16 cellular contexts compared by ENCODE assay signal in genomic region chr11:73976451-73977151, GRCh38. TPM values are rescaled to one million over a fixed set of nuclear protein-coding genes. Genes with fewer than 3 reads are reported as not detected.
DNase-seq lines count a peak whose midpoint lies in the region; ATAC-seq lines count a peak whose summit lies in the region.
"Had no signal": no experiment of that assay in that cellular context is flagged by ENCODE, and none has a peak within 500 bp of the region (broad histone marks: within the 10 kb centered on the region; RNA-seq: fewer than 3 reads in every experiment).

No MANE protein-coding gene starts in this region.

- peak overlapping the region; percentile 98 to 100 for H3K27ac Mint-ChIP-seq in T-cell
- peak overlapping the region; percentile 90 to 98 for H3K27ac Mint-ChIP-seq in effector memory CD8-positive, alpha-beta T cell
- peak overlapping the region; percentile 50 to 79 for H3K27ac Mint-ChIP-seq in stimulated activated naive CD8-positive, alpha-beta T cell treated with anti-CD3 and anti-CD28 coated beads, Interleukin-15, amount 100 ng/mL, for 72 hours

- peaks cover 56% of the 10 kb centered on the region for H3K36me3 Mint-ChIP-seq in activated T-cell treated with anti-CD3 and anti-CD28 coated beads, Interleukin-2, amount 50 U/mL, for 4 hours (ENCODE audit: insufficient read depth)
- H3K36me3 Mint-ChIP-seq in T-cell = peaks cover 70% of the 10 kb centered on the region
- H3K36me3 Mint-ChIP-seq in effector memory CD8-positive, alpha-beta T cell (ENCODE audit: insufficient read depth) = peaks cover 99% of the 10 kb centered on the region

- no peak for DNase-seq in activated T-cell treated with anti-CD3 and anti-CD28 coated beads, Interleukin-2, amount 50 U/mL, for 4 hours
- no peak for DNase-seq in activated T-cell treated with anti-CD3 and anti-CD28 coated beads, Interleukin-2, amount 50 U/mL, for 1 hour
- no peak for DNase-seq in T-cell
- no peak for DNase-seq in effector memory CD8-positive, alpha-beta T cell
- no peak for DNase-seq in stimulated activated naive CD8-positive, alpha-beta T cell treated with anti-CD3 and anti-CD28 coated beads, Interleukin-15, amount 100 ng/mL, for 72 hours
- DNase-seq in effector CD4-positive, alpha-beta T cell = no peak
- DNase-seq in stimulated activated CD4-positive, alpha-beta T cell treated with anti-CD3 and anti-CD28 coated beads, Interleukin-12 subunit alpha, Interleukin-12 subunit beta, amount 100 ng/mL, for 4 hours = no peak
- DNase-seq: Calu3; esophagus squamous epithelium; kidney glomerular epithelial cell; SJCRH30; stimulated activated CD4-positive, alpha-beta T cell treated with anti-CD3 and anti-CD28 coated beads, Interleukin-15, amount 100 ng/mL, for 24 hours; thyroid gland had no signal

- POLR2A ChIA-PET in T-cell (lab: Charles Lee) = interaction anchor here (0.8 to 1.5 kb wide), 5 partner anchors 18 to 35 kb away, joined by 3 to 7 read pairs (median 3); no protein-coding TSS in a partner anchor

- H3K9me3 Mint-ChIP-seq in activated T-cell treated with anti-CD3 and anti-CD28 coated beads, Interleukin-2, amount 50 U/mL, for 4 hours = no peaks in the 10 kb centered on the region
- no peaks in the 10 kb centered on the region for H3K9me3 Mint-ChIP-seq in T-cell
- no peaks in the 10 kb centered on the region for H3K9me3 Mint-ChIP-seq in effector memory CD8-positive, alpha-beta T cell
- no peaks in the 10 kb centered on the region for H3K9me3 Mint-ChIP-seq in stimulated activated naive CD8-positive, alpha-beta T cell treated with anti-CD3 and anti-CD28 coated beads, Interleukin-15, amount 100 ng/mL, for 72 hours

- CTCF ChIA-PET in T-cell (lab: Charles Lee) = interaction anchor here in 1 of 2 donors (0.8 kb wide), 1 partner anchor 38 kb away, joined by 3 read pairs; no protein-coding TSS in a partner anchor

- ATAC-seq in activated T-cell treated with anti-CD3 and anti-CD28 coated beads, Interleukin-2, amount 50 U/mL, for 4 hours = no peak
- ATAC-seq in T-cell (replicated peaks in 1 of 4) (no peak), HG02759 (IDR thresholded peaks at IDR 0.05; ENCODE audit: unreplicated experiment) (no peak)
- no peak for ATAC-seq in effector memory CD8-positive, alpha-beta T cell (replicated peaks)
- no peak for ATAC-seq in stimulated activated naive CD8-positive, alpha-beta T cell treated with anti-CD3 and anti-CD28 coated beads, Interleukin-15, amount 100 ng/mL, for 72 hours
- ATAC-seq: heart left ventricle had no signal

- peaks cover 97% of the 10 kb centered on the region for H3K4me1 Mint-ChIP-seq in activated T-cell treated with anti-CD3 and anti-CD28 coated beads, Interleukin-2, amount 50 U/mL, for 4 hours (ENCODE audit: low read depth)
- H3K4me1 Mint-ChIP-seq in T-cell = peaks cover 88 to 98% (median 94%) of the 10 kb centered on the region in 3 donors
- H3K4me1 Mint-ChIP-seq in effector memory CD8-positive, alpha-beta T cell (ENCODE audit: low read depth in 2 of 2) = peaks cover 83 to 91% of the 10 kb centered on the region in 2 donors
- peaks cover 93% of the 10 kb centered on the region for H3K4me1 Mint-ChIP-seq in stimulated activated naive CD8-positive, alpha-beta T cell treated with anti-CD3 and anti-CD28 coated beads, Interleukin-15, amount 100 ng/mL, for 72 hours

- H3K4me3 Mint-ChIP-seq in activated T-cell treated with anti-CD3 and anti-CD28 coated beads, Interleukin-2, amount 50 U/mL, for 4 hours = peak overlapping the region; percentile 56
- peak overlapping the region; percentile 36 to 89 (median 39) for H3K4me3 Mint-ChIP-seq in T-cell
- H3K4me3 Mint-ChIP-seq in effector memory CD8-positive, alpha-beta T cell = peak overlapping the region; percentile 92 to 96
- peak overlapping the region in 1 of 2 donors; percentile 10 for H3K4me3 Mint-ChIP-seq in stimulated activated naive CD8-positive, alpha-beta T cell treated with anti-CD3 and anti-CD28 coated beads, Interleukin-15, amount 100 ng/mL, for 72 hours

- no peaks in the 10 kb centered on the region for H3K27me3 Mint-ChIP-seq in activated T-cell treated with anti-CD3 and anti-CD28 coated beads, Interleukin-2, amount 50 U/mL, for 4 hours (ENCODE audit: low read depth)
- H3K27me3 Mint-ChIP-seq in T-cell = no peaks in the 10 kb centered on the region
- no peaks in the 10 kb centered on the region for H3K27me3 Mint-ChIP-seq in effector memory CD8-positive, alpha-beta T cell
- no peaks in the 10 kb centered on the region for H3K27me3 Mint-ChIP-seq in stimulated activated naive CD8-positive, alpha-beta T cell treated with anti-CD3 and anti-CD28 coated beads, Interleukin-15, amount 100 ng/mL, for 72 hours

RNA-seq across cellular contexts. Expression of gene UCP2, which starts 6.0 kb away (rescaled TPM):
- total RNA-seq in activated T-cell treated with anti-CD3 and anti-CD28 coated beads, Interleukin-2, amount 50 U/mL, for 4 hours = 100 to 1,000 TPM in 1 of 3 donors, 10 to 100 TPM in 2; 69.3 to 146 (median 88.9) TPM
- 100 to 1,000 TPM; 241 to 754 (median 311) TPM for total RNA-seq in T-cell

RNA-seq across cellular contexts. Expression of gene DNAJB13, which starts 25.8 kb away (rescaled TPM):
- under 1 TPM in 2 of 3 donors, not detected in 1; 0.27 to 0.61 TPM for total RNA-seq in activated T-cell treated with anti-CD3 and anti-CD28 coated beads, Interleukin-2, amount 50 U/mL, for 4 hours
- total RNA-seq in T-cell = under 1 TPM in 3 of 5 donors, not detected in 2; 0.19 to 0.96 (median 0.30) TPM
- total RNA-seq: ascending aorta, esophagus squamous epithelium, heart left ventricle, SJCRH30 had no signal

RNA-seq across cellular contexts. Expression of gene UCP3, which starts 32.3 kb away (rescaled TPM):
- 1 to 10 TPM; 1.3 to 2.6 (median 1.7) TPM for total RNA-seq in activated T-cell treated with anti-CD3 and anti-CD28 coated beads, Interleukin-2, amount 50 U/mL, for 4 hours
- total RNA-seq in T-cell = 1 to 10 TPM; 5.7 to 6.8 (median 6.5) TPM
- total RNA-seq: ascending aorta had no signal
